ENCODE assay signal across 23 cellular contexts in genomic region chr2:32770360-32770759, GRCh38.
DNase-seq lines count a peak whose midpoint lies in the region; ATAC-seq and TF ChIP-seq lines count a peak whose summit lies in the region.
"Had no signal": no experiment of that assay in that cellular context is flagged by ENCODE, and none has a peak within 500 bp of the region (broad histone marks: within the 10 kb centered on the region; RNA-seq: fewer than 3 reads in every experiment).

No MANE protein-coding gene starts in this region.

- no peak for TF ChIP-seq CTCF in cardiac muscle cell (IDR thresholded peaks at IDR 0.05; ENCODE audit: low read depth, low read length)
- TF ChIP-seq CTCF in left ventricle myocardium inferior (IDR thresholded peaks at IDR 0.05; ENCODE audit: borderline replicate concordance): no peak

- no peaks in the 10 kb centered on the region for H3K27me3 Mint-ChIP-seq in activated CD8-positive, alpha-beta memory T cell treated with anti-CD3 and anti-CD28 coated beads, Interleukin-2, amount 10 ng/mL, durations not matched to agents 7 days and 5 days
- H3K27me3 Mint-ChIP-seq: CD4-positive, alpha-beta T cell had no signal

- peaks cover 3% of the 10 kb centered on the region for H3K4me1 Mint-ChIP-seq in activated CD8-positive, alpha-beta memory T cell treated with anti-CD3 and anti-CD28 coated beads, Interleukin-2, amount 10 ng/mL, durations not matched to agents 7 days and 5 days
- H3K4me1 Mint-ChIP-seq: CD14-positive monocyte; CD8-positive, alpha-beta memory T cell had no signal

- H3K4me3 Mint-ChIP-seq in activated CD8-positive, alpha-beta memory T cell treated with anti-CD3 and anti-CD28 coated beads, Interleukin-2, amount 10 ng/mL, durations not matched to agents 7 days and 5 days: no peak overlapping the region
- H3K4me3 Mint-ChIP-seq: CD14-positive monocyte; CD4-positive, alpha-beta T cell; CD8-positive, alpha-beta memory T cell; GM23338; H9 had no signal

- H3K27ac ChIP-seq in cardiac muscle cell: peak overlapping the region; percentile 68
- H3K27ac ChIP-seq in left ventricle myocardium inferior (replicated peaks): peak overlapping the region; percentile 55
- H3K27ac ChIP-seq: A549; BLaER1 treated with 17β-estradiol and CSF1 and Interleukin-3, amounts not matched to agents 10 nM and 100 nM had no signal

- no peak for ATAC-seq in left cardiac atrium
- peak; percentile 42 for ATAC-seq in left ventricle myocardium superior
- no peak for ATAC-seq in activated CD8-positive, alpha-beta memory T cell treated with anti-CD3 and anti-CD28 coated beads, Interleukin-2, amount 10 ng/mL, durations not matched to agents 7 days and 5 days
- ATAC-seq: A549, GM12878, GM23338, HCT116 had no signal

- CTCF ChIA-PET in activated CD8-positive, alpha-beta memory T cell treated with anti-CD3 and anti-CD28 coated beads, Interleukin-2, amount 10 ng/mL, durations not matched to agents 7 days and 5 days (lab: Charles Lee): no interaction called here

- intact Hi-C loops in left cardiac atrium (cut with DNase I): loop anchor here (5.0 to 10.0 kb wide), 6 partner anchors 177 to 814 kb away; partner anchors contain the start of gene LTBP1 (in 2 of the 2)
- intact Hi-C loops in left ventricle myocardium inferior (cut with micrococcal nuclease): loop anchor here (10.0 kb wide), 2 partner anchors 174 to 264 kb away; partner anchors contain the start of gene LTBP1
- intact Hi-C loops in cardiac septum (cut with DNase I): loop anchor here (5.0 to 10.0 kb wide), 3 partner anchors 364 to 594 kb away; no protein-coding TSS in a partner anchor
- intact Hi-C loops in left ventricle myocardium superior (cut with micrococcal nuclease): loop anchor here (5.0 kb wide), 1 partner anchor 177 kb away; the partner anchor contains the start of gene LTBP1

- H3K4me1 ChIP-seq in cardiac muscle cell (ENCODE audit: low read depth) (peaks cover 46% of the 10 kb centered on the region), left ventricle myocardium inferior (peaks cover 49% of the 10 kb centered on the region)
- H3K4me1 ChIP-seq: A549; BLaER1 treated with 17β-estradiol and CSF1 and Interleukin-3, amounts not matched to agents 10 nM and 100 nM had no signal

- H3K9me3 Mint-ChIP-seq in activated CD8-positive, alpha-beta memory T cell treated with anti-CD3 and anti-CD28 coated beads, Interleukin-2, amount 10 ng/mL, durations not matched to agents 7 days and 5 days (ENCODE audit: low read depth): no peaks in the 10 kb centered on the region
- H3K9me3 Mint-ChIP-seq: CD14-positive monocyte; CD4-positive, alpha-beta T cell; CD8-positive, alpha-beta memory T cell; GM23338; H9 had no signal

- DNase-seq in cardiac muscle cell (ENCODE audit: low read depth in 1 of 2, low spot score in 1 of 2): peak in 1 of 2 donors; percentile 54
- no peak for DNase-seq in left cardiac atrium
- DNase-seq in left ventricle myocardium inferior: no peak
- no peak for DNase-seq in cardiac septum (ENCODE audit: low spot score)
- no peak for DNase-seq in left ventricle myocardium superior
- DNase-seq in activated CD8-positive, alpha-beta memory T cell treated with anti-CD3 and anti-CD28 coated beads, Interleukin-2, amount 10 ng/mL, durations not matched to agents 7 days and 5 days: no peak
- DNase-seq: 8988T; ACHN; AML-193; BE2C; CD4-positive, alpha-beta T cell; CD8-positive, alpha-beta memory T cell; DMS 273 treated with DMSO at 0.1 percent for 48 hours; DMS79; EL; GDM1; H9 had no signal

- no peaks in the 10 kb centered on the region for H3K9me3 ChIP-seq in cardiac muscle cell (ENCODE audit: low read depth)
- H3K9me3 ChIP-seq in left ventricle myocardium inferior (replicated peaks): no peaks in the 10 kb centered on the region
- H3K9me3 ChIP-seq: A549; BE2C; BLaER1 treated with 17β-estradiol and CSF1 and Interleukin-3, amounts not matched to agents 10 nM and 100 nM had no signal

- H3K27me3 ChIP-seq in cardiac muscle cell: no peaks in the 10 kb centered on the region
- no peaks in the 10 kb centered on the region for H3K27me3 ChIP-seq in left ventricle myocardium inferior (ENCODE audit: low read depth)
- H3K27me3 ChIP-seq: BE2C; BLaER1 treated with 17β-estradiol and CSF1 and Interleukin-3, amounts not matched to agents 10 nM and 100 nM had no signal

- H3K27ac Mint-ChIP-seq in activated CD8-positive, alpha-beta memory T cell treated with anti-CD3 and anti-CD28 coated beads, Interleukin-2, amount 10 ng/mL, durations not matched to agents 7 days and 5 days: no peak overlapping the region
- H3K27ac Mint-ChIP-seq: CD14-positive monocyte; CD4-positive, alpha-beta T cell; GM23338; H9 had no signal

- H3K36me3 Mint-ChIP-seq in activated CD8-positive, alpha-beta memory T cell treated with anti-CD3 and anti-CD28 coated beads, Interleukin-2, amount 10 ng/mL, durations not matched to agents 7 days and 5 days: peaks cover 2% of the 10 kb centered on the region

- no peaks in the 10 kb centered on the region for H3K36me3 ChIP-seq in cardiac muscle cell
- peaks cover 7% of the 10 kb centered on the region for H3K36me3 ChIP-seq in left ventricle myocardium inferior
- H3K36me3 ChIP-seq: BE2C had no signal

- H3K4me3 ChIP-seq in cardiac muscle cell (no peak overlapping the region), left ventricle myocardium inferior (no peak overlapping the region)
- H3K4me3 ChIP-seq: A549; BLaER1 treated with 17β-estradiol and CSF1 and Interleukin-3, amounts not matched to agents 10 nM and 100 nM; GM12878; GM23338 had no signal
